In the genomic region with DNA sequence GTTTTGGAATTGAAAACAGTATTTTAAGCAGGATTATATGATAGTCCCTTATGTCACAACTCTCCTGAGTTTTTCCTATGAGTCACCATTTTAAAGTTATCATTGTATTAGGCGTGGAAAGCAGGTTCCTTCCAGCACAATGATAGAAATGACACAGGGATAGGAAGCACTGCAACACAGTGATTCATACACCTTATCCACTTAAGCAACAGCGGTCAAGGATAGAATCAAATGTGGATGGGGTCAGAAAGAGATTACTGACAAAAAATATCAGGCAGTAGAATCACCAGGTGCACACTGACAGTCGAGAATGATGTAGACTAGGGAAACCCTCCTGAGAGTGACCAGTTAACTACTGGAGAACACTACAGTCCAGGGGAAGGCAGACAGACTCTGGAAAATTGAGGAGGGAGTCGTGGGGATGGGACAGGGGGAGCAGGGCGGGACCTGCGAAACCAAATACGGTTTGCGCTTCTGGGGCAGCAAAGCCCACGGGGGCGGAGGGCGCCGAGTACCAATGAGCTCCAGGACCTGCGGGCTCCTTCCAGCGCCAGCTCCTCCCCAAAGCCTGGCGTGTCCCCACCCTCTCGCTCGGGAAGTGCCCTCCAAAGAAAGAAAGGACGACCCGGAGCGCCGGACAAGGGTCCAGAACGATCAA, we compare ENCODE assay signal across 8 cellular contexts. TPM values are rescaled to one million over a fixed set of nuclear protein-coding genes. Genes with fewer than 3 reads are reported as not detected.
DNase-seq lines count a peak whose midpoint lies in the region; ATAC-seq and TF ChIP-seq lines count a peak whose summit lies in the region.

No MANE protein-coding gene starts in this region.

- peak overlapping the region; percentile 88 to 99 (median 98) for H3K4me3 Mint-ChIP-seq in CD8-positive, alpha-beta memory T cell
- peak overlapping the region; percentile 95 for H3K4me3 Mint-ChIP-seq in activated naive CD4-positive, alpha-beta T cell treated with anti-CD3 and anti-CD28 coated beads, Interleukin-2, amount 50 U/mL, for 24 hours

- no peaks in the 10 kb centered on the region for H3K27me3 ChIP-seq in CD8-positive, alpha-beta memory T cell (ENCODE audit: insufficient read depth, low read length, poor library complexity, severe bottlenecking)
- H3K27me3 ChIP-seq in psoas muscle (ENCODE audit: insufficient read depth in 3 of 3, low read length in 2 of 3), result no peaks in the 10 kb centered on the region

- H3K27ac Mint-ChIP-seq in CD8-positive, alpha-beta memory T cell, result peak overlapping the region; percentile 93 to 100 (median 99)
- peak overlapping the region; percentile 96 for H3K27ac Mint-ChIP-seq in activated naive CD4-positive, alpha-beta T cell treated with anti-CD3 and anti-CD28 coated beads, Interleukin-2, amount 50 U/mL, for 24 hours

- no peaks in the 10 kb centered on the region for H3K27me3 Mint-ChIP-seq in CD8-positive, alpha-beta memory T cell
- peaks cover 4% of the 10 kb centered on the region for H3K27me3 Mint-ChIP-seq in activated naive CD4-positive, alpha-beta T cell treated with anti-CD3 and anti-CD28 coated beads, Interleukin-2, amount 50 U/mL, for 24 hours

- peaks cover 0 to 25% (median 8%) of the 10 kb centered on the region in 3 donors for H3K36me3 Mint-ChIP-seq in CD8-positive, alpha-beta memory T cell
- peaks cover 4% of the 10 kb centered on the region for H3K36me3 Mint-ChIP-seq in activated naive CD4-positive, alpha-beta T cell treated with anti-CD3 and anti-CD28 coated beads, Interleukin-2, amount 50 U/mL, for 24 hours

- no peaks in the 10 kb centered on the region for H3K9me3 Mint-ChIP-seq in CD8-positive, alpha-beta memory T cell
- H3K9me3 Mint-ChIP-seq in activated naive CD4-positive, alpha-beta T cell treated with anti-CD3 and anti-CD28 coated beads, Interleukin-2, amount 50 U/mL, for 24 hours, result no peaks in the 10 kb centered on the region

- peak overlapping the region; percentile 83 for H3K4me3 ChIP-seq in CD8-positive, alpha-beta memory T cell (ENCODE audit: low read length)
- H3K4me3 ChIP-seq in psoas muscle, result peak overlapping the region; percentile 70

- no peak for TF ChIP-seq CTCF in psoas muscle (IDR thresholded peaks at IDR 0.05)

- peak overlapping the region; percentile 98 for H3K27ac ChIP-seq in CD8-positive, alpha-beta memory T cell (ENCODE audit: low read depth, low read length)
- H3K27ac ChIP-seq in psoas muscle, result peak overlapping the region; percentile 98

- intact Hi-C loops in left cardiac atrium (cut with DNase I) (no loop called here), psoas muscle (cut with DNase I) (no loop called here)

- peaks cover 49 to 58% (median 50%) of the 10 kb centered on the region in 3 donors for H3K4me1 Mint-ChIP-seq in CD8-positive, alpha-beta memory T cell
- peaks cover 48% of the 10 kb centered on the region for H3K4me1 Mint-ChIP-seq in activated naive CD4-positive, alpha-beta T cell treated with anti-CD3 and anti-CD28 coated beads, Interleukin-2, amount 50 U/mL, for 24 hours

- no peaks in the 10 kb centered on the region for H3K9me3 ChIP-seq in CD8-positive, alpha-beta memory T cell (ENCODE audit: low read length)
- no peaks in the 10 kb centered on the region for H3K9me3 ChIP-seq in psoas muscle

- H3K4me1 ChIP-seq in CD8-positive, alpha-beta memory T cell (ENCODE audit: insufficient read depth, low read length), result peaks cover 33% of the 10 kb centered on the region
- H3K4me1 ChIP-seq in psoas muscle, result peaks cover 38% of the 10 kb centered on the region

- ATAC-seq in GM19023 (IDR thresholded peaks at IDR 0.05; ENCODE audit: unreplicated experiment) (peak; percentile 48), HG03097 (IDR thresholded peaks at IDR 0.05; ENCODE audit: low FRiP score, unreplicated experiment) (peak; percentile 49), left cardiac atrium (peak; percentile 73 to 86), psoas muscle (peak; percentile 67 to 78 (median 68))

- DNase-seq in CD8-positive, alpha-beta memory T cell, result peak in 1 of 5 donors; percentile 71
- peak; percentile 81 for DNase-seq in NCI-H2171 (lab: John Stamatoyannopoulos, UW)
- peak; percentile 92 for DNase-seq in left cardiac atrium
- peak in 1 of 2 donors; percentile 84 for DNase-seq in psoas muscle
- DNase-seq in retina, result no peak

- no peaks in the 10 kb centered on the region for H3K36me3 ChIP-seq in CD8-positive, alpha-beta memory T cell (ENCODE audit: insufficient read depth, low read length)
- peaks cover 2 to 4% of the 10 kb centered on the region in 2 donors for H3K36me3 ChIP-seq in psoas muscle (ENCODE audit: insufficient read depth in 1 of 2, low read depth in 1 of 2)

- CTCF ChIA-PET in CD8-positive, alpha-beta memory T cell (lab: Charles Lee), result interaction anchor here (1.4 to 1.5 kb wide), 2 partner anchors 8 to 44 kb away, joined by 6 to 7 read pairs; a partner anchor contains a TSS

- POLR2A ChIA-PET in CD8-positive, alpha-beta memory T cell (lab: Charles Lee), result interaction anchor here (0.5 to 4.2 kb wide), 5 partner anchors 24 to 1357 kb away, joined by 3 to 72 read pairs (median 3); a partner anchor contains a TSS

- WGBS in psoas muscle, 3 donors, result 0 to 1% (median 1%) methylated on average over 16 to 22 of the region's 22 CpGs

RNA-seq across cellular contexts. Expression of a gene that starts 0.5 kb away (rescaled TPM):
- total RNA-seq in CD8-positive, alpha-beta memory T cell, result 10 to 100 TPM; 16.3 to 17.9 TPM
- polyA plus RNA-seq in CD8-positive, alpha-beta memory T cell, result 29.7 TPM
- total RNA-seq in left cardiac atrium (10 to 100 TPM; 28.0 to 34.7 TPM), psoas muscle (100 to 1,000 TPM in 1 of 4 donors, 10 to 100 TPM in 3; 30.3 to 103 (median 58.9) TPM)
- polyA plus RNA-seq in psoas muscle, result 10 to 100 TPM; 60.1 to 94.0 (median 65.6) TPM

RNA-seq across cellular contexts. Expression of a gene that starts 44.0 kb away (rescaled TPM):
- total RNA-seq in CD8-positive, alpha-beta memory T cell, result 10 to 100 TPM; 36.8 to 40.9 TPM
- 27.9 TPM for polyA plus RNA-seq in CD8-positive, alpha-beta memory T cell
- total RNA-seq in left cardiac atrium (10 to 100 TPM; 21.1 to 24.2 TPM), psoas muscle (10 to 100 TPM; 23.1 to 40.3 (median 28.1) TPM)
- polyA plus RNA-seq in psoas muscle, result 10 to 100 TPM; 10.2 to 37.9 (median 11.5) TPM

RNA-seq across cellular contexts. Expression of a gene that starts 44.2 kb away (rescaled TPM):
- total RNA-seq in CD8-positive, alpha-beta memory T cell, result 10 to 100 TPM; 10.1 to 12.0 TPM
- 37.5 TPM for polyA plus RNA-seq in CD8-positive, alpha-beta memory T cell
- total RNA-seq in left cardiac atrium, result 10 to 100 TPM; 30.8 to 48.8 TPM
- 10 to 100 TPM; 25.5 to 33.8 (median 29.1) TPM for total RNA-seq in psoas muscle
- 10 to 100 TPM; 48.5 to 55.0 (median 52.7) TPM for polyA plus RNA-seq in psoas muscle
